In genomic region chr5:147688965-147689364, GRCh38 we compare ENCODE assay signal across 12 cellular contexts.
DNase-seq lines count a peak whose midpoint lies in the region; ATAC-seq and TF ChIP-seq lines count a peak whose summit lies in the region.
"Had no signal": no experiment of that assay in that cellular context is flagged by ENCODE, and none has a peak within 500 bp of the region (broad histone marks: within the 10 kb centered on the region; RNA-seq: fewer than 3 reads in every experiment).

No MANE protein-coding gene starts in this region.

- peaks cover 3% of the 10 kb centered on the region for H3K4me1 Mint-ChIP-seq in endodermal cell

- no peaks in the 10 kb centered on the region for H3K27me3 ChIP-seq in prostate gland (replicated peaks; ENCODE audit: insufficient read depth)
- H3K27me3 ChIP-seq in endodermal cell (ENCODE audit: control insufficient read depth, insufficient read depth, low read length, poor library complexity, severe bottlenecking), result no peaks in the 10 kb centered on the region

- ATAC-seq in HG02678 (IDR thresholded peaks at IDR 0.05; ENCODE audit: unreplicated experiment), result no peak
- ATAC-seq in HG03354 (IDR thresholded peaks at IDR 0.05; ENCODE audit: poor library complexity, severe bottlenecking, unreplicated experiment), result no peak
- ATAC-seq: stimulated activated naive CD8-positive, alpha-beta T cell treated with anti-CD3 and anti-CD28 coated beads, Interleukin-15, Interleukin-2, amounts not matched to agents 100 U/mL and 50 U/mL, for 24 hours had no signal

- no peak for TF ChIP-seq POLR2A in prostate gland (IDR thresholded peaks at IDR 0.05)

- H3K27ac Mint-ChIP-seq in endodermal cell, result no peak overlapping the region
- H3K27ac Mint-ChIP-seq: activated T-helper 2 cell treated with anti-CD3 and anti-CD28 coated beads, Interferon-gamma antibody, Interleukin-2, Interleukin-4, amounts not matched to agents 10 μg/mL and 5 μg/mL and 100 μg/mL, durations not matched to agents 14 hours and 24 hours and 36 hours had no signal

- no peaks in the 10 kb centered on the region for H3K9me3 Mint-ChIP-seq in endodermal cell
- H3K9me3 Mint-ChIP-seq: activated T-helper 2 cell treated with anti-CD3 and anti-CD28 coated beads, Interferon-gamma antibody, Interleukin-2, Interleukin-4, amounts not matched to agents 10 μg/mL and 5 μg/mL and 100 μg/mL, durations not matched to agents 14 hours and 24 hours and 36 hours had no signal

- H3K4me3 Mint-ChIP-seq in endodermal cell, result no peak overlapping the region

- TF ChIP-seq CTCF in prostate gland (IDR thresholded peaks at IDR 0.05) (no peak), endodermal cell (conservative IDR thresholded peaks at IDR 0.05) (no peak)

- H3K9ac ChIP-seq in endodermal cell (ENCODE audit: extremely low read depth, low read length, poor library complexity, severe bottlenecking), result no peak overlapping the region

- no peaks in the 10 kb centered on the region for H3K27me3 Mint-ChIP-seq in endodermal cell (ENCODE audit: insufficient read depth)

- H3K27ac ChIP-seq in prostate gland (no peak overlapping the region), endodermal cell (ENCODE audit: low read depth, low read length) (no peak overlapping the region)
- H3K27ac ChIP-seq: coronary artery had no signal

- peak; percentile 2 for DNase-seq in EH (ENCODE audit: low read depth)
- peak in 47 of 58 donors; percentile 5 to 81 (median 39) for DNase-seq in anterior cingulate cortex (lab: John Stamatoyannopoulos, UW)
- DNase-seq in globus pallidus (ENCODE audit: low spot score), result peak; percentile 57
- DNase-seq in prostate gland (ENCODE audit: low spot score), result peak; percentile 5
- DNase-seq in endodermal cell, result no peak
- no peak for DNase-seq in SIG-M5 treated with dmso at 0.1 percent for 504 hours (lab: John Stamatoyannopoulos, UW; ENCODE audit: unreplicated experiment)
- DNase-seq: activated CD4-positive, alpha-beta T cell treated with anti-CD3 and anti-CD28 coated beads for 1 hour; stimulated activated naive CD8-positive, alpha-beta T cell treated with anti-CD3 and anti-CD28 coated beads, Interleukin-15, Interleukin-2, amounts not matched to agents 100 U/mL and 50 U/mL, for 24 hours had no signal

- 18% methylated on average over 4 of the region's 4 CpGs for WGBS in prostate gland
- WGBS in endodermal cell (ENCODE audit: insufficient coverage in 1 of 2, insufficient read length in 1 of 2), 2 experiments, result 71 to 83% methylated on average over 4 of the region's 4 CpGs

- no peak overlapping the region for H3K4me3 ChIP-seq in prostate gland
- no peak overlapping the region for H3K4me3 ChIP-seq in endodermal cell (ENCODE audit: low read length)
- H3K4me3 ChIP-seq: coronary artery had no signal

- intact Hi-C loops in prostate gland (cut with DNase I), result no loop called here

- no peaks in the 10 kb centered on the region for H3K36me3 Mint-ChIP-seq in endodermal cell (ENCODE audit: low read depth)

- H3K4me1 ChIP-seq in prostate gland (replicated peaks), result no peaks in the 10 kb centered on the region
- H3K4me1 ChIP-seq in endodermal cell (ENCODE audit: control insufficient read depth, insufficient read depth, low read length), result no peaks in the 10 kb centered on the region

- H3K36me3 ChIP-seq in prostate gland (no peaks in the 10 kb centered on the region), endodermal cell (ENCODE audit: control insufficient read depth, insufficient read depth, low read length) (no peaks in the 10 kb centered on the region)

- H3K9me3 ChIP-seq in prostate gland, result no peaks in the 10 kb centered on the region
- no peaks in the 10 kb centered on the region for H3K9me3 ChIP-seq in endodermal cell (ENCODE audit: control insufficient read depth, low read length)

Comparison
In these comparisons a context has a peak if more than half of its experiments do, and no peak if none do; other contexts are left out.
1. DNase-seq: peak in EH (single experiment), anterior cingulate cortex (47 of 58), globus pallidus (single experiment) and prostate gland (single experiment); none in endodermal cell (single experiment) and SIG-M5 treated with dmso at 0.1 percent for 504 hours (single experiment).